In the genomic region with DNA sequence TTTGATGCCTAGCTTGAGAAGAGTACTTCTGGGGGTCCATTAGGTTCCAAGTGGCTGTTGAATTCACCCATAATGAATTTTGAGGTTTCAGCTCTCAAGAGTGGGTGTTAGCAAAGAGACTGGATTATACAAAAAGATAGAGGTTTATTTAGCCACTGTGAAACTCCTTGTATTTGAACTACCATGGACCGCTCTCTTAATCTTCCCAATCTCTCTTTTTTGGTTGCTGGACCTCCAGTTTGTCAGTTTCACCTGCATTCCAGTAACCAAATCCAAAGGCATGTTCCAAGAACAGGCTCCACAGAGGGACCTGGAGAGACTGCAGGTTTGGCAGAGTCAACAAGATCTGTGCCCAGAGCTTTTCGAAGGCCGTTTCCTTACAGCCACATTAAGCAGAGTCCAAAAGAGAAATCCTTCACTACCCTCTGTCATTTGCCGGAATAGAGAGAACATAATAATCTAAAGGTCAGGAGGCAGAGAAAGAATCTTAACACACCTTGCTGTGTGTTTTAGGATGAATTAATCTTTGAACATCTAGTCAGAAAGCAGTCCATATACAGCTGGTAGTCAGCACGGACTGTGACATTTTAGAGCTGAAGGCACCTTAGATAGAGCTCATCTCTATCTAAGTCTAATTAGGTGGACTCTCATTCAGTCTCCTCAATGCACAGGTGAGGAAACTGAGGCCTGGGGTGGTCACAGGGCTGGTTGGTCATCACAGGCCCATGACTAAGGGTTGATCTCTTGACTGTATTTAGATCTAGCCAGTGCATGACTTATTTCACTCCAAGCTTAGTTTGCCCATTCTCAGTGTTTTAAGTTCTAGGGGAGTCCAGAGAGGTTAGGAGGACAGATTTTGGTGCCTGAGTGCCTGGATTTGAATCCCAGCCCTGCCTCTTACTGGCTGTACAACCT, we compare ENCODE assay signal across 8 cellular contexts.
A peak's percentile ranks its signal among the peaks of the same experiment; 100 is the strongest.
DNase-seq lines count a peak whose midpoint lies in the region; ATAC-seq and TF ChIP-seq lines count a peak whose summit lies in the region.

No MANE protein-coding gene starts in this region.

- H3K36me3 ChIP-seq in DND-41 (ENCODE audit: insufficient read depth, low read length) (no peaks in the 10 kb centered on the region; the same call in 1 of the 2 replicates), parathyroid adenoma (ENCODE audit: control insufficient read depth, insufficient read depth, low read length) (no peaks in the 10 kb centered on the region)
- no peaks in the 10 kb centered on the region for H3K36me3 ChIP-seq in effector memory CD4-positive, alpha-beta T cell (ENCODE audit: control insufficient read depth, insufficient read depth, low read length)

- ATAC-seq in DND-41 (ENCODE audit: insufficient read depth, low read depth) (no peak), HG03378 (IDR thresholded peaks at IDR 0.05; ENCODE audit: unreplicated experiment) (no peak), HG03175 (IDR thresholded peaks at IDR 0.05; ENCODE audit: unreplicated experiment) (no peak), GM21360 (IDR thresholded peaks at IDR 0.05; ENCODE audit: unreplicated experiment) (no peak)

- no peaks in the 10 kb centered on the region; the same call in 1 of the 2 replicates for H4K20me1 ChIP-seq in DND-41 (ENCODE audit: insufficient read depth, low read length)

- H3K4me1 ChIP-seq in DND-41 (ENCODE audit: insufficient read depth, low read length) (peaks cover 22% of the 10 kb centered on the region), parathyroid adenoma (no peaks in the 10 kb centered on the region)
- peaks cover 33% of the 10 kb centered on the region for H3K4me1 ChIP-seq in effector memory CD4-positive, alpha-beta T cell (ENCODE audit: control insufficient read depth, insufficient read depth, low read length, poor library complexity, severe bottlenecking)

- H3K27ac ChIP-seq in DND-41 (ENCODE audit: low read length) (peak overlapping the region; percentile 66; the same call in 1 of the 2 replicates), parathyroid adenoma (no peak overlapping the region)
- H3K27ac ChIP-seq in effector memory CD4-positive, alpha-beta T cell (ENCODE audit: insufficient read depth, low read length, poor library complexity, severe bottlenecking): peak overlapping the region; percentile 77

- peak overlapping the region; percentile 91; the same call in 1 of the 2 replicates for H3K9ac ChIP-seq in DND-41 (ENCODE audit: low read depth, low read length)
- no peak overlapping the region for H3K9ac ChIP-seq in parathyroid adenoma

- H3K9me3 ChIP-seq in DND-41 (ENCODE audit: insufficient read depth, low read length, severe bottlenecking): no peaks in the 10 kb centered on the region
- no peaks in the 10 kb centered on the region for H3K9me3 ChIP-seq in effector memory CD4-positive, alpha-beta T cell (ENCODE audit: control insufficient read depth, low read length)
- H3K9me3 ChIP-seq in parathyroid adenoma (ENCODE audit: control insufficient read depth, low read length): no peaks in the 10 kb centered on the region

- TF ChIP-seq CTCF in DND-41 (IDR thresholded peaks at IDR 0.05; ENCODE audit: borderline replicate concordance, extremely low read depth, low read length, poor library complexity, severe bottlenecking) (no peak), parathyroid adenoma (IDR thresholded peaks at IDR 0.05) (no peak)

- H3K27me3 ChIP-seq in DND-41 (ENCODE audit: insufficient read depth, low read length, poor library complexity) (no peaks in the 10 kb centered on the region), parathyroid adenoma (ENCODE audit: control insufficient read depth, insufficient read depth, low read length) (no peaks in the 10 kb centered on the region)
- H3K27me3 ChIP-seq in effector memory CD4-positive, alpha-beta T cell (replicated peaks; ENCODE audit: control insufficient read depth, insufficient read depth, low read length, poor library complexity, severe bottlenecking): no peaks in the 10 kb centered on the region

- no peak for DNase-seq in DND-41
- DNase-seq in NCI-H526 treated with DMSO at 0.1 percent for 48 hours (lab: John Stamatoyannopoulos, UW): peak; percentile 52
- DNase-seq in effector memory CD4-positive, alpha-beta T cell: no peak
- no peak for DNase-seq in D341Med (ENCODE audit: low spot score)

- peak overlapping the region; percentile 82 to 85; a peak in 3 of 4 replicates for H3K4me3 ChIP-seq in DND-41 (ENCODE audit: low read depth in 1 of 2, low read length in 2 of 2)
- peak overlapping the region; percentile 95 for H3K4me3 ChIP-seq in effector memory CD4-positive, alpha-beta T cell (ENCODE audit: insufficient read depth, low read depth, low read length, poor library complexity, severe bottlenecking)
- H3K4me3 ChIP-seq in parathyroid adenoma (ENCODE audit: low read depth, low read length): peak overlapping the region; percentile 90

- H2AFZ ChIP-seq in DND-41 (ENCODE audit: low read depth, low read length): no peak overlapping the region
- no peak overlapping the region for H2AFZ ChIP-seq in parathyroid adenoma

- H3K4me2 ChIP-seq in DND-41 (ENCODE audit: insufficient read depth, low read length) (peak overlapping the region; percentile 98), parathyroid adenoma (ENCODE audit: low read length) (peak overlapping the region; percentile 87)

- peaks cover 19% of the 10 kb centered on the region for H3K79me2 ChIP-seq in DND-41 (ENCODE audit: insufficient read depth, low read length)
- peaks cover 10% of the 10 kb centered on the region for H3K79me2 ChIP-seq in parathyroid adenoma
